In genomic region chr21:41479686-41480085, GRCh38 we compare ENCODE assay signal across 22 cellular contexts. TPM values are rescaled to one million over a fixed set of nuclear protein-coding genes. Genes with fewer than 3 reads are reported as not detected.
DNase-seq lines count a peak whose midpoint lies in the region; ATAC-seq, FAIRE-seq and TF ChIP-seq lines count a peak whose summit lies in the region.
"Had no signal": no experiment of that assay in that cellular context is flagged by ENCODE, and none has a peak within 500 bp of the region (broad histone marks: within the 10 kb centered on the region; RNA-seq: fewer than 3 reads in every experiment).

No MANE protein-coding gene starts in this region.

- TF ChIP-seq CTCF in VCaP (conservative IDR thresholded peaks at IDR 0.05) (no peak), kidney (IDR thresholded peaks at IDR 0.05; ENCODE audit: borderline replicate concordance, extremely low read depth, insufficient read depth) (no peak), foreskin fibroblast (IDR thresholded peaks at IDR 0.05; ENCODE audit: low read depth, low read length) (no peak), hepatocyte (IDR thresholded peaks at IDR 0.05; ENCODE audit: poor library complexity) (no peak)

- no peaks in the 10 kb centered on the region for H3K36me3 Mint-ChIP-seq in activated T-helper 2 cell treated with anti-CD3 and anti-CD28 coated beads, Interferon-gamma antibody, Interleukin-2, Interleukin-4, amounts not matched to agents 10 μg/mL and 5 μg/mL and 100 μg/mL, durations not matched to agents 14 hours and 24 hours and 36 hours (ENCODE audit: low read depth)
- H3K36me3 Mint-ChIP-seq: CD8-positive, alpha-beta memory T cell had no signal

- H3K27ac Mint-ChIP-seq in activated T-helper 2 cell treated with anti-CD3 and anti-CD28 coated beads, Interferon-gamma antibody, Interleukin-2, Interleukin-4, amounts not matched to agents 10 μg/mL and 5 μg/mL and 100 μg/mL, durations not matched to agents 14 hours and 24 hours and 36 hours = no peak overlapping the region
- H3K27ac Mint-ChIP-seq: CD8-positive, alpha-beta memory T cell had no signal

- H3K4me3 ChIP-seq in kidney (ENCODE audit: low read length in 2 of 2) (no peak overlapping the region), small intestine (ENCODE audit: low read depth in 1 of 2, low read length in 2 of 2) (no peak overlapping the region), foreskin fibroblast (ENCODE audit: low read depth in 1 of 2, low read length in 2 of 2) (no peak overlapping the region), hepatocyte (no peak overlapping the region)
- H3K4me3 ChIP-seq: HAP-1 had no signal

- H3K4me3 Mint-ChIP-seq in activated T-helper 2 cell treated with anti-CD3 and anti-CD28 coated beads, Interferon-gamma antibody, Interleukin-2, Interleukin-4, amounts not matched to agents 10 μg/mL and 5 μg/mL and 100 μg/mL, durations not matched to agents 14 hours and 24 hours and 36 hours (ENCODE audit: low read depth) = no peak overlapping the region
- H3K4me3 Mint-ChIP-seq: CD8-positive, alpha-beta memory T cell had no signal

- H3K4me1 ChIP-seq in kidney (ENCODE audit: control insufficient read depth in 1 of 2, insufficient read depth in 1 of 2, low read depth in 1 of 2, low read length in 2 of 2) (peaks cover 16 to 17% of the 10 kb centered on the region in 2 donors), small intestine (ENCODE audit: control insufficient read depth in 2 of 2, insufficient read depth in 1 of 2, low read depth in 1 of 2, low read length in 1 of 2) (peaks cover 3 to 12% of the 10 kb centered on the region in 2 donors), hepatocyte (ENCODE audit: insufficient read depth) (peaks cover 14% of the 10 kb centered on the region)
- H3K4me1 ChIP-seq: HAP-1 had no signal

- H3K9me3 ChIP-seq in kidney (ENCODE audit: control insufficient read depth in 1 of 2, low read length in 2 of 2) = no peaks in the 10 kb centered on the region
- no peaks in the 10 kb centered on the region for H3K9me3 ChIP-seq in small intestine (ENCODE audit: control insufficient read depth, low read depth)
- H3K9me3 ChIP-seq in hepatocyte (ENCODE audit: low read depth) = no peaks in the 10 kb centered on the region
- H3K9me3 ChIP-seq: HAP-1 had no signal

- no peaks in the 10 kb centered on the region for H3K27me3 ChIP-seq in small intestine (ENCODE audit: control insufficient read depth in 2 of 2, insufficient read depth in 2 of 2, low read length in 2 of 2)
- H3K27me3 ChIP-seq in hepatocyte = no peaks in the 10 kb centered on the region

- ATAC-seq in HG02642 (IDR thresholded peaks at IDR 0.05; ENCODE audit: poor library complexity, unreplicated experiment) = no peak

- H4K20me1 ChIP-seq in hepatocyte (ENCODE audit: insufficient read depth, poor library complexity, severe bottlenecking) = peaks cover 8% of the 10 kb centered on the region

- no peak overlapping the region for H3K9ac ChIP-seq in kidney (ENCODE audit: low read length in 2 of 2)
- H3K9ac ChIP-seq: KMS-11 had no signal

- no peaks in the 10 kb centered on the region for H3K9me3 Mint-ChIP-seq in activated T-helper 2 cell treated with anti-CD3 and anti-CD28 coated beads, Interferon-gamma antibody, Interleukin-2, Interleukin-4, amounts not matched to agents 10 μg/mL and 5 μg/mL and 100 μg/mL, durations not matched to agents 14 hours and 24 hours and 36 hours
- H3K9me3 Mint-ChIP-seq: CD8-positive, alpha-beta memory T cell had no signal

- no peak overlapping the region for H2AFZ ChIP-seq in hepatocyte

- 48 to 56% (median 54%) methylated on average over 8 of the region's 8 CpGs for WGBS in small intestine, 3 donors
- WGBS in hepatocyte (ENCODE audit: low lambda C conversion rate, missing lambda C conversion rate) = 83% methylated on average over 8 of the region's 8 CpGs

- H3K36me3 ChIP-seq in kidney (ENCODE audit: control insufficient read depth in 1 of 2, insufficient read depth in 2 of 2, low read length in 2 of 2) (peaks cover 7 to 17% of the 10 kb centered on the region in 2 donors), small intestine (ENCODE audit: control insufficient read depth in 2 of 2, insufficient read depth in 2 of 2, low read length in 2 of 2) (peaks cover 3 to 37% of the 10 kb centered on the region in 2 donors), hepatocyte (replicated peaks; ENCODE audit: insufficient read depth, low read depth) (no peaks in the 10 kb centered on the region)
- H3K36me3 ChIP-seq: HAP-1 had no signal

- DNase-seq in kidney = no peak
- no peak for DNase-seq in small intestine
- DNase-seq in foreskin fibroblast = no peak
- no peak for DNase-seq in hepatocyte (ENCODE audit: low spot score)
- no peak for DNase-seq in activated T-helper 2 cell treated with anti-CD3 and anti-CD28 coated beads, Interferon-gamma antibody, Interleukin-2, Interleukin-4, amounts not matched to agents 10 μg/mL and 5 μg/mL and 100 μg/mL, durations not matched to agents 14 hours and 24 hours and 36 hours (ENCODE audit: low spot score)
- DNase-seq: ACHN; C1 segment of cervical spinal cord; CD8-positive, alpha-beta memory T cell; MV-4-11; NCI-H1694 treated with DMSO at 0.1 percent for 48 hours; NCI-H446; NK-92 treated with Interleukin-12 subunit alpha and Interleukin-12 subunit beta, amount 100 ng/mL, for 24 hours; Right ventricle myocardium superior had no signal

- H3K4me1 Mint-ChIP-seq in activated T-helper 2 cell treated with anti-CD3 and anti-CD28 coated beads, Interferon-gamma antibody, Interleukin-2, Interleukin-4, amounts not matched to agents 10 μg/mL and 5 μg/mL and 100 μg/mL, durations not matched to agents 14 hours and 24 hours and 36 hours (ENCODE audit: low read depth) = peaks cover 9% of the 10 kb centered on the region

- H3K79me2 ChIP-seq in hepatocyte = peaks cover 7% of the 10 kb centered on the region

- no peaks in the 10 kb centered on the region for H3K9me2 ChIP-seq in hepatocyte (replicated peaks; ENCODE audit: insufficient read depth)

- no peak overlapping the region for H3K4me2 ChIP-seq in hepatocyte

- peaks cover 18% of the 10 kb centered on the region for H3K27me3 Mint-ChIP-seq in activated T-helper 2 cell treated with anti-CD3 and anti-CD28 coated beads, Interferon-gamma antibody, Interleukin-2, Interleukin-4, amounts not matched to agents 10 μg/mL and 5 μg/mL and 100 μg/mL, durations not matched to agents 14 hours and 24 hours and 36 hours (ENCODE audit: low read depth)

- intact Hi-C loops in kidney (cut with DNase I) = no loop called here
- intact Hi-C loops in activated T-helper 2 cell treated with anti-CD3 and anti-CD28 coated beads, Interferon-gamma antibody, Interleukin-2, Interleukin-4, amounts not matched to agents 10 μg/mL and 5 μg/mL and 100 μg/mL, durations not matched to agents 14 hours and 24 hours and 36 hours (cut with micrococcal nuclease) = no loop called here

- no peak for FAIRE-seq in kidney (lab: Jason Lieb, UNC)
- no peak for FAIRE-seq in small intestine (lab: Jason Lieb, UNC)
- FAIRE-seq: D721Med, GM12892, GM18507 had no signal

- peak overlapping the region; percentile 100 for H3K27ac ChIP-seq in VCaP
- peak overlapping the region; percentile 34 to 51 for H3K27ac ChIP-seq in kidney (ENCODE audit: low read depth in 2 of 2, low read length in 2 of 2)
- peak overlapping the region; percentile 54 to 60 for H3K27ac ChIP-seq in small intestine (ENCODE audit: low read depth in 1 of 2, low read length in 1 of 2)
- no peak overlapping the region for H3K27ac ChIP-seq in hepatocyte
- H3K27ac ChIP-seq: HL-60, KMS-11 had no signal

RNA-seq across cellular contexts. Expression of gene TMPRSS2, which starts 28.3 kb away (rescaled TPM):
- 32.8 TPM for total RNA-seq in kidney
- polyA plus RNA-seq in kidney (ENCODE audit: insufficient read depth, low read depth, low replicate concordance) = 55.0 TPM
- 100 to 1,000 TPM; 108 to 167 (median 135) TPM for polyA plus RNA-seq in small intestine
- total RNA-seq in hepatocyte = 113 and 121 TPM in 2 replicates
- polyA plus RNA-seq in hepatocyte = 50.8 and 65.9 TPM in 2 replicates
- not detected in 2 replicates for total RNA-seq in activated T-helper 2 cell treated with anti-CD3 and anti-CD28 coated beads, Interferon-gamma antibody, Interleukin-2, Interleukin-4, amounts not matched to agents 10 μg/mL and 5 μg/mL and 100 μg/mL, durations not matched to agents 14 hours and 24 hours and 36 hours
- total RNA-seq: CD8-positive, alpha-beta memory T cell; HT1080; Right ventricle myocardium superior had no signal
- polyA plus RNA-seq: CD8-positive, alpha-beta memory T cell had no signal

RNA-seq across cellular contexts. Expression of gene MX1, which starts 53.6 kb away (rescaled TPM):
- total RNA-seq in kidney = 47.4 TPM
- polyA plus RNA-seq in kidney (ENCODE audit: insufficient read depth, low read depth, low replicate concordance) = 22.9 TPM
- polyA plus RNA-seq in small intestine = 10 to 100 TPM; 36.0 to 64.9 (median 37.6) TPM
- total RNA-seq in hepatocyte = 25.6 and 26.6 TPM in 2 replicates
- 14.2 and 17.2 TPM in 2 replicates for polyA plus RNA-seq in hepatocyte
- 26.7 and 31.0 TPM in 2 replicates for total RNA-seq in activated T-helper 2 cell treated with anti-CD3 and anti-CD28 coated beads, Interferon-gamma antibody, Interleukin-2, Interleukin-4, amounts not matched to agents 10 μg/mL and 5 μg/mL and 100 μg/mL, durations not matched to agents 14 hours and 24 hours and 36 hours

Comparison
In these comparisons a context has a peak if more than half of its experiments do, and no peak if none do; other contexts are left out.
1. RNA of gene TMPRSS2, which starts 28.3 kb away (total RNA-seq): 113 to 121 TPM in hepatocyte and 32.8 TPM in kidney (single experiment); not detected in activated T-helper 2 cell treated with anti-CD3 and anti-CD28 coated beads, Interferon-gamma antibody, Interleukin-2, Interleukin-4, amounts not matched to agents 10 μg/mL and 5 μg/mL and 100 μg/mL, durations not matched to agents 14 hours and 24 hours and 36 hours; every median in the first group is over 10 times any median in the second.